In genomic region chr6:593139-593906, GRCh38 we compare ENCODE assay signal across 8 cellular contexts.
DNase-seq lines count a peak whose midpoint lies in the region; ATAC-seq and TF ChIP-seq lines count a peak whose summit lies in the region.

No MANE protein-coding gene starts in this region.

- in situ Hi-C loops in KBM-7 (cut with MboI; ENCODE audit: low pct_unique_long_range_greater_than_20kb, low sequenced_read_pairs), result loop anchor here (25.0 kb wide), 1 partner anchor 194 kb away; no protein-coding TSS in a partner anchor

- no peak overlapping the region for H3K4me3 ChIP-seq in RWPE2 (ENCODE audit: severe bottlenecking)
- H3K4me3 ChIP-seq in psoas muscle, result no peak overlapping the region
- H3K4me3 ChIP-seq in aorta (ENCODE audit: low read length in 2 of 2), result no peak overlapping the region

- DNase-seq in DMS53 (lab: John Stamatoyannopoulos, UW) (peak; percentile 75), KBM-7 (peak; percentile 81), RWPE2 (ENCODE audit: low spot score) (no peak), foreskin keratinocyte (peak in 1 of 2 donors; percentile 33), psoas muscle (no peak), aorta (no peak)
- peak; percentile 40 for DNase-seq in activated T-helper 2 cell treated with anti-CD3 and anti-CD28 coated beads, Interferon-gamma antibody, Interleukin-2, Interleukin-4, amounts not matched to agents 10 μg/mL and 5 μg/mL and 100 μg/mL, durations not matched to agents 14 hours and 24 hours and 36 hours (ENCODE audit: low spot score)

- peaks cover 32% of the 10 kb centered on the region for H3K4me1 Mint-ChIP-seq in activated T-helper 2 cell treated with anti-CD3 and anti-CD28 coated beads, Interferon-gamma antibody, Interleukin-2, Interleukin-4, amounts not matched to agents 10 μg/mL and 5 μg/mL and 100 μg/mL, durations not matched to agents 14 hours and 24 hours and 36 hours (ENCODE audit: low read depth)

- H3K27me3 ChIP-seq in RWPE2 (ENCODE audit: insufficient read depth, poor library complexity, severe bottlenecking) (no peaks in the 10 kb centered on the region), foreskin keratinocyte (no peaks in the 10 kb centered on the region), psoas muscle (ENCODE audit: insufficient read depth in 3 of 3, low read length in 2 of 3) (no peaks in the 10 kb centered on the region), aorta (ENCODE audit: control insufficient read depth in 1 of 2, insufficient read depth in 2 of 2, low read length in 1 of 2) (no peaks in the 10 kb centered on the region)

- no peak overlapping the region for H3K27ac ChIP-seq in RWPE2 (ENCODE audit: poor library complexity, severe bottlenecking)
- H3K27ac ChIP-seq in foreskin keratinocyte, result no peak overlapping the region
- no peak overlapping the region for H3K27ac ChIP-seq in psoas muscle
- no peak overlapping the region for H3K27ac ChIP-seq in aorta (ENCODE audit: low read depth in 1 of 2, low read length in 2 of 2)

- 4 to 9% (median 7%) methylated on average over 5 of the region's 5 CpGs for WGBS in psoas muscle, 3 donors
- 2 to 3% methylated on average over 5 of the region's 5 CpGs for WGBS in aorta, 2 donors

- H3K27me3 Mint-ChIP-seq in activated T-helper 2 cell treated with anti-CD3 and anti-CD28 coated beads, Interferon-gamma antibody, Interleukin-2, Interleukin-4, amounts not matched to agents 10 μg/mL and 5 μg/mL and 100 μg/mL, durations not matched to agents 14 hours and 24 hours and 36 hours (ENCODE audit: low read depth), result no peaks in the 10 kb centered on the region

- intact Hi-C loops in activated T-helper 2 cell treated with anti-CD3 and anti-CD28 coated beads, Interferon-gamma antibody, Interleukin-2, Interleukin-4, amounts not matched to agents 10 μg/mL and 5 μg/mL and 100 μg/mL, durations not matched to agents 14 hours and 24 hours and 36 hours (cut with micrococcal nuclease), result loop anchor here (2.0 to 10.0 kb wide), 5 partner anchors 129 to 804 kb away; no protein-coding TSS in a partner anchor
- intact Hi-C loops in psoas muscle (cut with DNase I), result loop anchor here (2.0 to 5.0 kb wide), 4 partner anchors 204 to 804 kb away; no protein-coding TSS in a partner anchor
- intact Hi-C loops in aorta (cut with DNase I), result loop anchor here (5.0 to 10.0 kb wide), 6 partner anchors 101 to 844 kb away; partner anchors contain the start of gene EXOC2 (in 1 of the 2)

- no peaks in the 10 kb centered on the region for H3K9me3 Mint-ChIP-seq in activated T-helper 2 cell treated with anti-CD3 and anti-CD28 coated beads, Interferon-gamma antibody, Interleukin-2, Interleukin-4, amounts not matched to agents 10 μg/mL and 5 μg/mL and 100 μg/mL, durations not matched to agents 14 hours and 24 hours and 36 hours

- H3K36me3 Mint-ChIP-seq in activated T-helper 2 cell treated with anti-CD3 and anti-CD28 coated beads, Interferon-gamma antibody, Interleukin-2, Interleukin-4, amounts not matched to agents 10 μg/mL and 5 μg/mL and 100 μg/mL, durations not matched to agents 14 hours and 24 hours and 36 hours (ENCODE audit: low read depth), result peaks cover 60% of the 10 kb centered on the region

- H3K4me1 ChIP-seq in RWPE2 (ENCODE audit: insufficient read depth, poor library complexity, severe bottlenecking) (no peaks in the 10 kb centered on the region), foreskin keratinocyte (no peaks in the 10 kb centered on the region), psoas muscle (no peaks in the 10 kb centered on the region), aorta (ENCODE audit: control insufficient read depth in 1 of 2, insufficient read depth in 2 of 2, low read length in 2 of 2) (no peaks in the 10 kb centered on the region)

- H3K4me3 Mint-ChIP-seq in activated T-helper 2 cell treated with anti-CD3 and anti-CD28 coated beads, Interferon-gamma antibody, Interleukin-2, Interleukin-4, amounts not matched to agents 10 μg/mL and 5 μg/mL and 100 μg/mL, durations not matched to agents 14 hours and 24 hours and 36 hours (ENCODE audit: low read depth), result no peak overlapping the region

- peaks cover 27% of the 10 kb centered on the region for H3K36me3 ChIP-seq in RWPE2 (ENCODE audit: low read depth)
- H3K36me3 ChIP-seq in psoas muscle (ENCODE audit: insufficient read depth in 1 of 2, low read depth in 1 of 2), result peaks cover 0 to 44% of the 10 kb centered on the region in 2 donors
- peaks cover 0 to 2% of the 10 kb centered on the region in 2 donors for H3K36me3 ChIP-seq in aorta (ENCODE audit: control insufficient read depth in 1 of 2, insufficient read depth in 2 of 2, low read length in 1 of 2)

- no peak overlapping the region for H3K27ac Mint-ChIP-seq in activated T-helper 2 cell treated with anti-CD3 and anti-CD28 coated beads, Interferon-gamma antibody, Interleukin-2, Interleukin-4, amounts not matched to agents 10 μg/mL and 5 μg/mL and 100 μg/mL, durations not matched to agents 14 hours and 24 hours and 36 hours

- TF ChIP-seq CTCF in RWPE2 (IDR thresholded peaks at IDR 0.05; ENCODE audit: poor library complexity, severe bottlenecking), result peak; percentile 84
- TF ChIP-seq CTCF in foreskin keratinocyte (conservative IDR thresholded peaks at IDR 0.05), result peak; percentile 80
- TF ChIP-seq CTCF in psoas muscle (IDR thresholded peaks at IDR 0.05), result peak; percentile 80

- H3K9me3 ChIP-seq in RWPE2 (ENCODE audit: severe bottlenecking), result no peaks in the 10 kb centered on the region
- H3K9me3 ChIP-seq in psoas muscle, result no peaks in the 10 kb centered on the region
- H3K9me3 ChIP-seq in aorta (ENCODE audit: control insufficient read depth, low read length), result no peaks in the 10 kb centered on the region

- ATAC-seq in RWPE2 (ENCODE audit: low read depth), result peak; percentile 62; the same call in 2 of the 3 replicates
- ATAC-seq in foreskin keratinocyte, result peak; percentile 54
- peak; percentile 64 to 82 (median 66) for ATAC-seq in psoas muscle
- ATAC-seq in aorta (ENCODE audit: low FRiP score), result peak; percentile 59
- ATAC-seq in GM21717 (IDR thresholded peaks at IDR 0.05; ENCODE audit: unreplicated experiment), result no peak

Comparison
In these comparisons a context has a peak if more than half of its experiments do, and no peak if none do; other contexts are left out.
1. DNase-seq: peak in DMS53 (single experiment), KBM-7 (single experiment) and activated T-helper 2 cell treated with anti-CD3 and anti-CD28 coated beads, Interferon-gamma antibody, Interleukin-2, Interleukin-4, amounts not matched to agents 10 μg/mL and 5 μg/mL and 100 μg/mL, durations not matched to agents 14 hours and 24 hours and 36 hours (single experiment); none in RWPE2 (single experiment), psoas muscle (0 of 2) and aorta (0 of 2).
2. Peak in every context shown above with its lines, with median percentiles within 50 percentile points of each other: CTCF ChIP-seq.